Comparison of ENCODE assay signal across 6 cellular contexts in genomic region chr2:133232556-133232955, GRCh38.
"Had no signal": no experiment of that assay in that cellular context is flagged by ENCODE, and none has a peak within 500 bp of the region (broad histone marks: within the 10 kb centered on the region; RNA-seq: fewer than 3 reads in every experiment).

No MANE protein-coding gene starts in this region.

- H3K27ac ChIP-seq: HL-60 had no signal

- H3K9me3 Mint-ChIP-seq: GM23338, H9, IgD-negative memory B cell had no signal

- H3K27ac Mint-ChIP-seq: GM23338, H9, IgD-negative memory B cell had no signal

- H3K36me3 Mint-ChIP-seq: IgD-negative memory B cell had no signal

- H3K4me1 Mint-ChIP-seq: GM23338, H9, IgD-negative memory B cell had no signal

- DNase-seq: H9, HCEC 1CT had no signal

- H3K4me3 Mint-ChIP-seq: GM23338, H9, IgD-negative memory B cell had no signal

- H3K4me3 ChIP-seq: GM23338 had no signal

- ATAC-seq: GM23338, HepG2 had no signal
